Comparison of ENCODE assay signal across 1 cellular context in the genomic region with DNA sequence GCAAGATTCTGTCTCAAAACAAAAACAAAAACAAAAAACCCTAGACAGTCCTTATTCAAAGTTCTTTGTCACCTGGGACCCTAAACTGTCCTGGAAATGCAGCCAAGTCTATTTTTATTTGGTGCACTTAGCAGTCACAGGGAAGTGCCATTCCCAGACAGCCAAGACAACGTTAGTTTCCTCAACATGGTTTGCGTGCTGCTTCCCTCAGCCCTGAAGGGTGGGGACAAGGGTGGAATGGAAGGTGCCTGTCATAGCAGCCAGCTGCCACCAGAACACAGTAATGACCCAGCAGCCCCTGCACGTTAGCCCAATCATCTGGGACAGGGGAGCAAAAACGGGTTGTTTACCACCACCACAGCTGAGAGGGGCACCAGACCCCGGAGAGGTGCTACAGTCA.
TF ChIP-seq lines count a peak whose summit lies in the region.

No MANE protein-coding gene starts in this region.

TF ChIP-seq in K562, 482 proteins besides CTCF, POLR2A, EP300 and RAD21 (continued from another document and continues in another):
- TF ChIP-seq CEBPG (CRISPR knock-in tag; IDR thresholded peaks at IDR 0.05), result no peak
- no peak for TF ChIP-seq CEBPG (tag; conservative IDR thresholded peaks at IDR 0.05 in 1 of 2, IDR thresholded peaks at IDR 0.05 in 1 of 2)
- peak; percentile 28; the same call in 1 of the 2 replicates for TF ChIP-seq TFAP4 (CRISPR knock-in tag; IDR thresholded peaks at IDR 0.05; ENCODE audit: borderline replicate concordance)
- TF ChIP-seq ZNF764 (CRISPR knock-in tag; IDR thresholded peaks at IDR 0.05; ENCODE audit: low read depth), result no peak
- TF ChIP-seq TCFL5 (CRISPR knock-in tag; conservative IDR thresholded peaks at IDR 0.05), result 0 out of 2 replicates have a peak, but pooled peaks have one; percentile 27
- TF ChIP-seq PRDM10 (IDR thresholded peaks at IDR 0.05; ENCODE audit: partially characterized antibody), result peak; percentile 58
- TF ChIP-seq PKNOX1 (IDR thresholded peaks at IDR 0.05), result peak; percentile 52; the same call in 1 of the 2 replicates
- TF ChIP-seq SAP30 (IDR thresholded peaks at IDR 0.05; ENCODE audit: borderline replicate concordance, insufficient read depth, low read depth, low read length, poor library complexity, severe bottlenecking), result no peak
- TF ChIP-seq CHD7 (IDR thresholded peaks at IDR 0.05; ENCODE audit: low read depth, low read length), result no peak
- no peak for TF ChIP-seq REST (CRISPR knock-in tag; IDR thresholded peaks at IDR 0.05; ENCODE audit: low read depth)
- no peak for TF ChIP-seq FOXO4 (CRISPR knock-in tag; IDR thresholded peaks at IDR 0.05)
- no peak for TF ChIP-seq HLTF (IDR thresholded peaks at IDR 0.05)
- TF ChIP-seq SETDB1 (IDR thresholded peaks at IDR 0.05; ENCODE audit: low read length), result no peak
- no peak for TF ChIP-seq HIVEP1 (CRISPR knock-in tag; IDR thresholded peaks at IDR 0.05)
- TF ChIP-seq ZBTB8A (IDR thresholded peaks at IDR 0.05; ENCODE audit: partially characterized antibody), result no peak
- TF ChIP-seq, protein P1, sequence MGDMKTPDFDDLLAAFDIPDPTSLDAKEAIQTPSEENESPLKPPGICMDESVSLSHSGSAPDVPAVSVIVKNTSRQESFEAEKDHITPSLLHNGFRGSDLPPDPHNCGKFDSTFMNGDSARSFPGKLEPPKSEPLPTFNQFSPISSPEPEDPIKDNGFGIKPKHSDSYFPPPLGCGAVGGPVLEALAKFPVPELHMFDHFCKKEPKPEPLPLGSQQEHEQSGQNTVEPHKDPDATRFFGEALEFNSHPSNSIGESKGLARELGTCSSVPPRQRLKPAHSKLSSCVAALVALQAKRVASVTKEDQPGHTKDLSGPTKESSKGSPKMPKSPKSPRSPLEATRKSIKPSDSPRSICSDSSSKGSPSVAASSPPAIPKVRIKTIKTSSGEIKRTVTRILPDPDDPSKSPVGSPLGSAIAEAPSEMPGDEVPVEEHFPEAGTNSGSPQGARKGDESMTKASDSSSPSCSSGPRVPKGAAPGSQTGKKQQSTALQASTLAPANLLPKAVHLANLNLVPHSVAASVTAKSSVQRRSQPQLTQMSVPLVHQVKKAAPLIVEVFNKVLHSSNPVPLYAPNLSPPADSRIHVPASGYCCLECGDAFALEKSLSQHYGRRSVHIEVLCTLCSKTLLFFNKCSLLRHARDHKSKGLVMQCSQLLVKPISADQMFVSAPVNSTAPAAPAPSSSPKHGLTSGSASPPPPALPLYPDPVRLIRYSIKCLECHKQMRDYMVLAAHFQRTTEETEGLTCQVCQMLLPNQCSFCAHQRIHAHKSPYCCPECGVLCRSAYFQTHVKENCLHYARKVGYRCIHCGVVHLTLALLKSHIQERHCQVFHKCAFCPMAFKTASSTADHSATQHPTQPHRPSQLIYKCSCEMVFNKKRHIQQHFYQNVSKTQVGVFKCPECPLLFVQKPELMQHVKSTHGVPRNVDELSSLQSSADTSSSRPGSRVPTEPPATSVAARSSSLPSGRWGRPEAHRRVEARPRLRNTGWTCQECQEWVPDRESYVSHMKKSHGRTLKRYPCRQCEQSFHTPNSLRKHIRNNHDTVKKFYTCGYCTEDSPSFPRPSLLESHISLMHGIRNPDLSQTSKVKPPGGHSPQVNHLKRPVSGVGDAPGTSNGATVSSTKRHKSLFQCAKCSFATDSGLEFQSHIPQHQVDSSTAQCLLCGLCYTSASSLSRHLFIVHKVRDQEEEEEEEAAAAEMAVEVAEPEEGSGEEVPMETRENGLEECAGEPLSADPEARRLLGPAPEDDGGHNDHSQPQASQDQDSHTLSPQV (IDR thresholded peaks at IDR 0.05), result 0 out of 2 replicates have a peak, but pooled peaks have one; percentile 17
